31 cellular contexts compared by ENCODE assay signal in genomic region chr14:24677956-24678355, GRCh38. TPM values are rescaled to one million over a fixed set of nuclear protein-coding genes. Genes with fewer than 3 reads are reported as not detected.
DNase-seq lines count a peak whose midpoint lies in the region; ATAC-seq, FAIRE-seq and TF ChIP-seq lines count a peak whose summit lies in the region.
"Had no signal": no experiment of that assay in that cellular context is flagged by ENCODE, and none has a peak within 500 bp of the region (broad histone marks: within the 10 kb centered on the region; RNA-seq: fewer than 3 reads in every experiment).

No MANE protein-coding gene starts in this region.

- no peaks in the 10 kb centered on the region for H3K9me2 ChIP-seq in PC-3 (replicated peaks; ENCODE audit: low read length)

- H3K79me2 ChIP-seq in PC-3 (ENCODE audit: low read length), result no peaks in the 10 kb centered on the region

- CTCF ChIA-PET in activated naive CD4-positive, alpha-beta T cell treated with anti-CD3 and anti-CD28 coated beads for 36 hours (lab: Charles Lee), result interaction anchor here (0.7 to 1.7 kb wide), 7 partner anchors 16 to 194 kb away, joined by 3 to 9 read pairs (median 5); partner anchors contain the start of gene GZMH
- CTCF ChIA-PET in activated CD4-positive, alpha-beta memory T cell treated with anti-CD3 and anti-CD28 coated beads for 36 hours (lab: Charles Lee), result interaction anchor here (0.7 to 4.5 kb wide), 7 partner anchors 10 to 197 kb away, joined by 3 to 41 read pairs (median 4); no protein-coding TSS in a partner anchor
- CTCF ChIA-PET in PC-3 (lab: Charles Lee), result no interaction called here

- H3K27ac ChIP-seq in PC-3 (ENCODE audit: low read length), result no peak overlapping the region
- H3K27ac ChIP-seq: HL-60 had no signal

- H3K27me3 ChIP-seq in bronchial epithelial cell (ENCODE audit: control insufficient read depth, insufficient read depth, low read length) (no peaks in the 10 kb centered on the region), PC-3 (ENCODE audit: low read length) (0 out of 2 replicates have a peak, but pooled peaks cover 4% of the 10 kb centered on the region)
- H3K27me3 ChIP-seq: upper lobe of left lung had no signal

- H3K4me2 ChIP-seq in PC-3 (ENCODE audit: low read length), result no peak overlapping the region

- H4K20me1 ChIP-seq in PC-3 (ENCODE audit: low read length), result no peaks in the 10 kb centered on the region

- H3K27me3 Mint-ChIP-seq in activated naive CD4-positive, alpha-beta T cell treated with anti-CD3 and anti-CD28 coated beads for 36 hours (ENCODE audit: low read depth), result no peaks in the 10 kb centered on the region
- no peaks in the 10 kb centered on the region for H3K27me3 Mint-ChIP-seq in activated CD4-positive, alpha-beta memory T cell treated with anti-CD3 and anti-CD28 coated beads for 36 hours
- H3K27me3 Mint-ChIP-seq in natural killer cell treated with Interleukin-12 subunit alpha and Interleukin-12 subunit beta and Interleukin-15 and Interleukin-18, amount 100 ng/mL, for 72 hours, result no peaks in the 10 kb centered on the region
- H3K27me3 Mint-ChIP-seq: activated naive CD4-positive, alpha-beta T cell treated with anti-CD3 and anti-CD28 coated beads, Interleukin-2, amount 10 ng/mL, durations not matched to agents 7 days and 5 days had no signal

- peaks cover 68% of the 10 kb centered on the region for H3K4me1 Mint-ChIP-seq in activated naive CD4-positive, alpha-beta T cell treated with anti-CD3 and anti-CD28 coated beads for 36 hours (ENCODE audit: low read depth)
- H3K4me1 Mint-ChIP-seq in activated CD4-positive, alpha-beta memory T cell treated with anti-CD3 and anti-CD28 coated beads for 36 hours (ENCODE audit: low read depth), result peaks cover 58% of the 10 kb centered on the region
- peaks cover 72 to 90% of the 10 kb centered on the region in 2 donors for H3K4me1 Mint-ChIP-seq in natural killer cell treated with Interleukin-12 subunit alpha and Interleukin-12 subunit beta and Interleukin-15 and Interleukin-18, amount 100 ng/mL, for 72 hours (ENCODE audit: low read depth in 2 of 2)

- H3K4me1 ChIP-seq in PC-3 (ENCODE audit: insufficient read depth, low read length), result no peaks in the 10 kb centered on the region

- H3K4me3 ChIP-seq in bronchial epithelial cell (ENCODE audit: low read depth, low read length) (no peak overlapping the region), PC-3 (ENCODE audit: low read length) (no peak overlapping the region)

- ATAC-seq in natural killer cell treated with Interleukin-12 subunit alpha and Interleukin-12 subunit beta and Interleukin-15 and Interleukin-18, amount 100 ng/mL, for 72 hours, result no peak
- no peak for ATAC-seq in PC-3
- ATAC-seq in HG03571 (IDR thresholded peaks at IDR 0.05; ENCODE audit: unreplicated experiment), result no peak

- no peak for DNase-seq in activated naive CD4-positive, alpha-beta T cell treated with anti-CD3 and anti-CD28 coated beads for 36 hours
- DNase-seq in activated naive CD4-positive, alpha-beta T cell treated with Interleukin-2 at 50 U/mL for 16 hours, result no peak
- DNase-seq in activated CD4-positive, alpha-beta memory T cell treated with anti-CD3 and anti-CD28 coated beads for 36 hours, result no peak
- peak; percentile 74 for DNase-seq in bronchial epithelial cell (ENCODE audit: low read depth)
- no peak for DNase-seq in natural killer cell treated with Interleukin-12 subunit alpha and Interleukin-12 subunit beta and Interleukin-15 and Interleukin-18, amount 100 ng/mL, for 72 hours (ENCODE audit: low spot score)
- no peak for DNase-seq in occipital lobe (lab: John Stamatoyannopoulos, UW)
- DNase-seq in PC-3, result no peak
- DNase-seq: ACHN; activated naive CD4-positive, alpha-beta T cell treated with anti-CD3 and anti-CD28 coated beads, Interleukin-2, amount 10 ng/mL, durations not matched to agents 7 days and 5 days; aorta; COR-L47; DMS53; glutamatergic neuron; Karpas-422; kidney; MV-4-11; naive thymus-derived CD8-positive, alpha-beta T cell; NCI-H146; NCI-H446 treated with DMSO at 0.1 percent for 48 hours; small intestine; stimulated activated CD4-positive, alpha-beta T cell treated with anti-CD3 and anti-CD28 coated beads, Interleukin-2, amount 100 ng/mL, for 24 hours; T1000 had no signal

- BruUV-seq in PC-3 (replicated peaks; lab: Mats Ljungman, UMichigan), result no TSS peak

- no peak overlapping the region for H2AFZ ChIP-seq in PC-3 (ENCODE audit: low read length)

- peak overlapping the region; percentile 57 for H3K27ac Mint-ChIP-seq in activated naive CD4-positive, alpha-beta T cell treated with anti-CD3 and anti-CD28 coated beads for 36 hours
- peak overlapping the region; percentile 35 for H3K27ac Mint-ChIP-seq in activated CD4-positive, alpha-beta memory T cell treated with anti-CD3 and anti-CD28 coated beads for 36 hours
- H3K27ac Mint-ChIP-seq in natural killer cell treated with Interleukin-12 subunit alpha and Interleukin-12 subunit beta and Interleukin-15 and Interleukin-18, amount 100 ng/mL, for 72 hours, result peak overlapping the region; percentile 95 to 98

- peaks cover 6% of the 10 kb centered on the region for H3K9me3 Mint-ChIP-seq in activated naive CD4-positive, alpha-beta T cell treated with anti-CD3 and anti-CD28 coated beads for 36 hours
- peaks cover 4% of the 10 kb centered on the region for H3K9me3 Mint-ChIP-seq in activated CD4-positive, alpha-beta memory T cell treated with anti-CD3 and anti-CD28 coated beads for 36 hours
- H3K9me3 Mint-ChIP-seq in natural killer cell treated with Interleukin-12 subunit alpha and Interleukin-12 subunit beta and Interleukin-15 and Interleukin-18, amount 100 ng/mL, for 72 hours, result no peaks in the 10 kb centered on the region
- H3K9me3 Mint-ChIP-seq: dendritic cell treated with granulocyte-macrophage colony-stimulating factor and Interleukin-4, amounts not matched to agents 40 ng/mL and 50 ng/mL, for 4 days; mesothelial cell of epicardium had no signal

- no peaks in the 10 kb centered on the region for H3F3A ChIP-seq in PC-3 (ENCODE audit: low read length, unreplicated experiment)

- intact Hi-C loops in activated naive CD4-positive, alpha-beta T cell treated with anti-CD3 and anti-CD28 coated beads for 36 hours (cut with micrococcal nuclease), result loop anchor here (2.0 to 10.0 kb wide), 2 partner anchors 345 to 463 kb away; partner anchors contain the start of genes CHMP4A and MDP1
- intact Hi-C loops in activated CD4-positive, alpha-beta memory T cell treated with anti-CD3 and anti-CD28 coated beads for 36 hours (cut with micrococcal nuclease), result loop anchor here (2.0 kb wide), 1 partner anchor 345 kb away; no protein-coding TSS in a partner anchor
- intact Hi-C loops in PC-3 (cut with micrococcal nuclease), result loop anchor here (5.0 kb wide), 1 partner anchor 236 kb away; the partner anchor contains the start of gene SDR39U1

- no peak for FAIRE-seq in bronchial epithelial cell (lab: Jason Lieb, UNC)
- FAIRE-seq: G401.6, kidney, small intestine had no signal

- POLR2A ChIA-PET in activated CD4-positive, alpha-beta memory T cell treated with anti-CD3 and anti-CD28 coated beads for 36 hours (lab: Charles Lee), result no interaction called here
- POLR2A ChIA-PET in PC-3 (lab: Charles Lee; ENCODE audit: unreplicated experiment), result no interaction called here

- TF ChIP-seq CTCF in bronchial epithelial cell (IDR thresholded peaks at IDR 0.05; ENCODE audit: insufficient read depth, low read length, severe bottlenecking) (no peak), PC-3 (conservative IDR thresholded peaks at IDR 0.05; ENCODE audit: low read depth, low read length) (no peak)

- H3K9me3 ChIP-seq in PC-3 (ENCODE audit: low read length), result no peaks in the 10 kb centered on the region
- H3K9me3 ChIP-seq: upper lobe of left lung had no signal

- H3K36me3 Mint-ChIP-seq in activated naive CD4-positive, alpha-beta T cell treated with anti-CD3 and anti-CD28 coated beads for 36 hours (ENCODE audit: low read depth), result no peaks in the 10 kb centered on the region
- H3K36me3 Mint-ChIP-seq in activated CD4-positive, alpha-beta memory T cell treated with anti-CD3 and anti-CD28 coated beads for 36 hours, result no peaks in the 10 kb centered on the region
- H3K36me3 Mint-ChIP-seq in natural killer cell treated with Interleukin-12 subunit alpha and Interleukin-12 subunit beta and Interleukin-15 and Interleukin-18, amount 100 ng/mL, for 72 hours, result peaks cover 6% of the 10 kb centered on the region
- H3K36me3 Mint-ChIP-seq: mesothelial cell of epicardium had no signal

- H3K9ac ChIP-seq in PC-3 (ENCODE audit: low read length), result no peak overlapping the region

- H3K36me3 ChIP-seq in bronchial epithelial cell (ENCODE audit: control insufficient read depth, insufficient read depth, low read length) (no peaks in the 10 kb centered on the region), PC-3 (ENCODE audit: low read depth, low read length) (no peaks in the 10 kb centered on the region; the same call in 1 of the 2 replicates)
- H3K36me3 ChIP-seq: upper lobe of left lung had no signal

- H3K4me3 Mint-ChIP-seq in activated naive CD4-positive, alpha-beta T cell treated with anti-CD3 and anti-CD28 coated beads for 36 hours, result peak overlapping the region; percentile 26
- H3K4me3 Mint-ChIP-seq in activated CD4-positive, alpha-beta memory T cell treated with anti-CD3 and anti-CD28 coated beads for 36 hours, result no peak overlapping the region
- H3K4me3 Mint-ChIP-seq in natural killer cell treated with Interleukin-12 subunit alpha and Interleukin-12 subunit beta and Interleukin-15 and Interleukin-18, amount 100 ng/mL, for 72 hours, result peak overlapping the region; percentile 97

RNA-seq across cellular contexts. Expression of gene GZMB, which starts 44.0 kb away (rescaled TPM):
- 100 to 1,000 TPM; 811 to 864 TPM for total RNA-seq in activated naive CD4-positive, alpha-beta T cell treated with anti-CD3 and anti-CD28 coated beads for 36 hours
- total RNA-seq in activated CD4-positive, alpha-beta memory T cell treated with anti-CD3 and anti-CD28 coated beads for 36 hours, result 1,000 to 10,000 TPM; 2,258 to 2,294 TPM
- total RNA-seq in bronchial epithelial cell (not detected in 2 replicates), occipital lobe (not detected), PC-3 (2014; rRNA removed) (not detected in 2 replicates)
- total RNA-seq in natural killer cell treated with Interleukin-12 subunit alpha and Interleukin-12 subunit beta and Interleukin-15 and Interleukin-18, amount 100 ng/mL, for 72 hours, result 1,000 to 10,000 TPM; 1,173 to 2,090 TPM
- total RNA-seq: H4, mesothelial cell of epicardium, osteocyte, renal cortical epithelial cell had no signal

Comparison
In these comparisons a context has a peak if more than half of its experiments do, and no peak if none do; other contexts are left out.
1. H3K27ac Mint-ChIP-seq: peak in every context shown above with its lines; median percentile 96 in natural killer cell treated with Interleukin-12 subunit alpha and Interleukin-12 subunit beta and Interleukin-15 and Interleukin-18, amount 100 ng/mL, for 72 hours; 57 in activated naive CD4-positive, alpha-beta T cell treated with anti-CD3 and anti-CD28 coated beads for 36 hours; 35 in activated CD4-positive, alpha-beta memory T cell treated with anti-CD3 and anti-CD28 coated beads for 36 hours.
2. RNA of gene GZMB, which starts 44.0 kb away (total RNA-seq): 2,258 to 2,294 TPM in activated CD4-positive, alpha-beta memory T cell treated with anti-CD3 and anti-CD28 coated beads for 36 hours, 1,173 to 2,090 TPM in natural killer cell treated with Interleukin-12 subunit alpha and Interleukin-12 subunit beta and Interleukin-15 and Interleukin-18, amount 100 ng/mL, for 72 hours and 811 to 864 TPM in activated naive CD4-positive, alpha-beta T cell treated with anti-CD3 and anti-CD28 coated beads for 36 hours; not detected in occipital lobe (single experiment), not detected in bronchial epithelial cell and not detected in PC-3; every median in the first group is over 100 times any median in the second.